Comparison of ENCODE assay signal across 14 cellular contexts in the genomic region with DNA sequence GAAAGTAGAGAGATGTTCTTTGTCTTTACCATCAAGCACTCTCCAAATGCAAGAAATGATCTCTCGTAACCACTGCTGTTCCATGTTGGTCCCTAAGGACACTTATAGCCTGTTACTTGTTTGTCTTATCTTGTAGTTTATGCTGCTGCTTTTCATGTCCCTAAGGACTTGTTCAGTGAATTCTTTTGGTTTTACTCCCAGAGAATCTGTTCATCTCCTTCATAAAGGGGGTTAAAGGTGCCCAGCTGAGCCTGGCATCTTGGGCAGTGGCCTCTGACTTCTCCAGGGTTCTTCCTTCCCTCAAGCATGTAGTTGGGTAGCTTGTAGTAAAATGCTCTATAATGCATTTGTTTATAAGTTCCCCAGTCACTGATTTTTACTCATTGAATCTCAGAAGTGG. TPM values are rescaled to one million over a fixed set of nuclear protein-coding genes. Genes with fewer than 3 reads are reported as not detected.
A peak's percentile ranks its signal among the peaks of the same experiment; 100 is the strongest.
DNase-seq lines count a peak whose midpoint lies in the region; ATAC-seq, FAIRE-seq and TF ChIP-seq lines count a peak whose summit lies in the region.
"Had no signal": no experiment of that assay in that cellular context is flagged by ENCODE, and none has a peak within 500 bp of the region (broad histone marks: within the 10 kb centered on the region; RNA-seq: fewer than 3 reads in every experiment).

No MANE protein-coding gene starts in this region.

- H3K27ac ChIP-seq in right atrium auricular region = peak overlapping the region; percentile 92 to 97
- H3K27ac ChIP-seq in endothelial cell of umbilical vein (ENCODE audit: insufficient read depth, low read depth, low read length) = peak overlapping the region; percentile 96
- H3K27ac ChIP-seq in urinary bladder (ENCODE audit: low read depth) = peak overlapping the region; percentile 78
- H3K27ac ChIP-seq: RWPE1 had no signal

- H3K9me1 ChIP-seq in endothelial cell of umbilical vein (replicated peaks; ENCODE audit: control insufficient read depth, extremely low read depth, insufficient read depth, low read length) = no peaks in the 10 kb centered on the region

- no peak overlapping the region for H3K4me3 Mint-ChIP-seq in neural crest cell
- no peak overlapping the region for H3K4me3 Mint-ChIP-seq in activated CD4-positive, alpha-beta memory T cell treated with anti-CD3 and anti-CD28 coated beads, Interleukin-2, amount 10 ng/mL, durations not matched to agents 7 days and 5 days

- no peaks in the 10 kb centered on the region for H3K9me3 Mint-ChIP-seq in neural crest cell
- no peaks in the 10 kb centered on the region for H3K9me3 Mint-ChIP-seq in activated CD4-positive, alpha-beta memory T cell treated with anti-CD3 and anti-CD28 coated beads, Interleukin-2, amount 10 ng/mL, durations not matched to agents 7 days and 5 days
- H3K9me3 Mint-ChIP-seq: effector memory CD8-positive, alpha-beta T cell had no signal

- dilution Hi-C loops in endothelial cell of umbilical vein (cut with MboI; ENCODE audit: extremely low pct_ligation_motif_present, low sequenced_read_pairs) = no loop called here

- no peak overlapping the region for H3K4me3 ChIP-seq in right atrium auricular region
- no peak overlapping the region for H3K4me3 ChIP-seq in endothelial cell of umbilical vein (replicated peaks in 1 of 3; ENCODE audit: insufficient read depth in 1 of 3, low read depth in 1 of 3, low read length in 3 of 3)
- H3K4me3 ChIP-seq in urinary bladder (ENCODE audit: low read depth, low read length) = no peak overlapping the region

- ATAC-seq in left cardiac atrium (no peak), GM18502 (IDR thresholded peaks at IDR 0.05; ENCODE audit: poor library complexity, unreplicated experiment) (no peak)
- ATAC-seq: effector memory CD8-positive, alpha-beta T cell had no signal

- peak overlapping the region; percentile 97 for H3K9ac ChIP-seq in endothelial cell of umbilical vein (replicated peaks; ENCODE audit: extremely low read depth, insufficient read depth, low read length)

- H2AFZ ChIP-seq in endothelial cell of umbilical vein (ENCODE audit: low read depth, low read length) = no peak overlapping the region

- H3K36me3 Mint-ChIP-seq in neural crest cell (ENCODE audit: low read depth) = no peaks in the 10 kb centered on the region
- H3K36me3 Mint-ChIP-seq in activated CD4-positive, alpha-beta memory T cell treated with anti-CD3 and anti-CD28 coated beads, Interleukin-2, amount 10 ng/mL, durations not matched to agents 7 days and 5 days (ENCODE audit: low read depth) = no peaks in the 10 kb centered on the region

- DNase-seq in right atrium auricular region (ENCODE audit: low spot score) (no peak), left cardiac atrium (no peak), endothelial cell of umbilical vein (ENCODE audit: low read depth, low spot score) (peak; percentile 49), neural crest cell (ENCODE audit: low read depth, low spot score) (no peak), NCI-H2029 (lab: John Stamatoyannopoulos, UW) (no peak)
- DNase-seq in activated CD4-positive, alpha-beta memory T cell treated with anti-CD3 and anti-CD28 coated beads, Interleukin-2, amount 10 ng/mL, durations not matched to agents 7 days and 5 days = no peak
- DNase-seq: ACHN; activated T-cell treated with anti-CD3 and anti-CD28 coated beads for 4 hours; DND-41; effector memory CD8-positive, alpha-beta T cell; NCI-H446 had no signal

- H3K4me2 ChIP-seq in endothelial cell of umbilical vein (ENCODE audit: insufficient read depth, low read length) = peak overlapping the region; percentile 57

- H3K9me3 ChIP-seq in right atrium auricular region (no peaks in the 10 kb centered on the region), endothelial cell of umbilical vein (replicated peaks; ENCODE audit: control insufficient read depth, insufficient read depth, low read length) (no peaks in the 10 kb centered on the region)

- TF ChIP-seq CTCF in right atrium auricular region (IDR thresholded peaks at IDR 0.05) (no peak), endothelial cell of umbilical vein (IDR thresholded peaks at IDR 0.05; ENCODE audit: extremely low read depth in 1 of 2, insufficient read depth in 1 of 2, low read depth in 1 of 2, low read length in 2 of 2) (no peak), neural crest cell (conservative IDR thresholded peaks at IDR 0.05) (no peak)

- peak overlapping the region; percentile 20 for H3K27ac Mint-ChIP-seq in neural crest cell (ENCODE audit: unreplicated experiment)
- no peak overlapping the region for H3K27ac Mint-ChIP-seq in activated CD4-positive, alpha-beta memory T cell treated with anti-CD3 and anti-CD28 coated beads, Interleukin-2, amount 10 ng/mL, durations not matched to agents 7 days and 5 days

- 70% methylated on average over 1 of the region's 1 CpG for WGBS in urinary bladder

- intact Hi-C loops in left cardiac atrium (cut with DNase I) = no loop called here
- intact Hi-C loops in endothelial cell of umbilical vein (cut with micrococcal nuclease) = no loop called here

- no peak for TF ChIP-seq POLR2A in endothelial cell of umbilical vein (IDR thresholded peaks at IDR 0.05; ENCODE audit: low read depth, low read length)

- H3K36me3 ChIP-seq in right atrium auricular region (no peaks in the 10 kb centered on the region), endothelial cell of umbilical vein (ENCODE audit: control insufficient read depth in 2 of 2, extremely low read depth in 1 of 2, insufficient read depth in 2 of 2, low read length in 2 of 2) (no peaks in the 10 kb centered on the region), urinary bladder (ENCODE audit: insufficient read depth) (no peaks in the 10 kb centered on the region)

- POLR2A ChIA-PET in endothelial cell of umbilical vein (lab: Charles Lee) = no interaction called here
- POLR2A ChIA-PET in activated CD4-positive, alpha-beta memory T cell treated with anti-CD3 and anti-CD28 coated beads, Interleukin-2, amount 10 ng/mL, durations not matched to agents 7 days and 5 days (lab: Charles Lee) = interaction anchor here (1.6 kb wide), 1 partner anchor 18 kb away, joined by 3 read pairs; no protein-coding TSS in a partner anchor

- FAIRE-seq in endothelial cell of umbilical vein (lab: Jason Lieb, UNC) = peak; percentile 12

- H3K79me2 ChIP-seq in endothelial cell of umbilical vein (ENCODE audit: control insufficient read depth, insufficient read depth, low read length) = peaks cover 58% of the 10 kb centered on the region

- H3K27me3 Mint-ChIP-seq in neural crest cell (ENCODE audit: low read depth) = no peaks in the 10 kb centered on the region
- H3K27me3 Mint-ChIP-seq in activated CD4-positive, alpha-beta memory T cell treated with anti-CD3 and anti-CD28 coated beads, Interleukin-2, amount 10 ng/mL, durations not matched to agents 7 days and 5 days = no peaks in the 10 kb centered on the region

- H3K4me1 ChIP-seq in right atrium auricular region (peaks cover 0 to 71% of the 10 kb centered on the region in 2 donors), endothelial cell of umbilical vein (ENCODE audit: control insufficient read depth, extremely low read depth, insufficient read depth, low read length) (peaks cover 80% of the 10 kb centered on the region), urinary bladder (ENCODE audit: insufficient read depth) (no peaks in the 10 kb centered on the region)

- CTCF ChIA-PET in endothelial cell of umbilical vein (lab: Charles Lee) = interaction anchor here (1.6 to 2.8 kb wide), 2 partner anchors 20 to 49 kb away, joined by 5 to 8 read pairs; no protein-coding TSS in a partner anchor
- CTCF ChIA-PET in activated CD4-positive, alpha-beta memory T cell treated with anti-CD3 and anti-CD28 coated beads, Interleukin-2, amount 10 ng/mL, durations not matched to agents 7 days and 5 days (lab: Charles Lee) = no interaction called here

- no TSS peak for BruUV-seq in endothelial cell of umbilical vein (replicated peaks; lab: Mats Ljungman, UMichigan)

- peaks cover 41% of the 10 kb centered on the region for H3K4me1 Mint-ChIP-seq in neural crest cell
- peaks cover 30% of the 10 kb centered on the region for H3K4me1 Mint-ChIP-seq in activated CD4-positive, alpha-beta memory T cell treated with anti-CD3 and anti-CD28 coated beads, Interleukin-2, amount 10 ng/mL, durations not matched to agents 7 days and 5 days

- H3K27me3 ChIP-seq in right atrium auricular region (no peaks in the 10 kb centered on the region), endothelial cell of umbilical vein (ENCODE audit: control insufficient read depth in 2 of 2, insufficient read depth in 2 of 2, low read length in 2 of 2) (no peaks in the 10 kb centered on the region)

- no peaks in the 10 kb centered on the region for H4K20me1 ChIP-seq in endothelial cell of umbilical vein (replicated peaks; ENCODE audit: control insufficient read depth, extremely low read depth, insufficient read depth, low read length)

RNA-seq across cellular contexts. Expression of gene PKIG, which starts 0.9 kb away (rescaled TPM):
- total RNA-seq in right atrium auricular region = 100 to 1,000 TPM; 237 to 268 TPM
- total RNA-seq in left cardiac atrium = 100 to 1,000 TPM; 159 to 182 TPM
- total RNA-seq in endothelial cell of umbilical vein = 127 and 135 TPM in 2 replicates
- polyA plus RNA-seq in endothelial cell of umbilical vein = 167 and 174 TPM in 2 replicates
- 167 and 187 TPM in 2 replicates for polyA plus RNA-seq in endothelial cell of umbilical vein (2011; cell fraction: cytosol; rRNA removed)
- 71.4 and 78.6 TPM in 2 replicates for polyA plus RNA-seq in endothelial cell of umbilical vein (2011; cell fraction: nucleus; rRNA removed)
- 153 and 185 TPM in 2 replicates for polyA plus RNA-seq in endothelial cell of umbilical vein (2012)
- 66.6 and 89.4 TPM in 2 replicates for polyA minus RNA-seq in endothelial cell of umbilical vein
- 6.9 TPM for polyA minus RNA-seq in endothelial cell of umbilical vein (2011; cell fraction: cytosol; rRNA and poly(A)+ RNA removed)
- polyA minus RNA-seq in endothelial cell of umbilical vein (2011; cell fraction: nucleus; rRNA and poly(A)+ RNA removed) = 29.8 and 37.1 TPM in 2 replicates
- 32.3 and 34.7 TPM in 2 replicates for total RNA-seq in neural crest cell
- total RNA-seq in urinary bladder = 65.1 TPM
- polyA plus RNA-seq in urinary bladder = 277 TPM
- total RNA-seq in activated CD4-positive, alpha-beta memory T cell treated with anti-CD3 and anti-CD28 coated beads, Interleukin-2, amount 10 ng/mL, durations not matched to agents 7 days and 5 days = 1 to 10 TPM; 1.1 to 1.6 TPM

RNA-seq across cellular contexts. Expression of gene SERINC3, which starts 59.6 kb away (rescaled TPM):
- total RNA-seq in right atrium auricular region (100 to 1,000 TPM in 1 of 2 donors, 10 to 100 TPM in 1; 85.7 to 112 TPM), left cardiac atrium (10 to 100 TPM; 83.9 to 92.8 TPM), endothelial cell of umbilical vein (83.7 TPM in 2 replicates), neural crest cell (31.1 and 32.4 TPM in 2 replicates), urinary bladder (73.9 TPM)
- polyA plus RNA-seq in endothelial cell of umbilical vein (177 and 181 TPM in 2 replicates), urinary bladder (93.4 TPM)
- 98.8 and 101 TPM in 2 replicates for polyA plus RNA-seq in endothelial cell of umbilical vein (2011; cell fraction: cytosol; rRNA removed)
- 73.0 TPM in 2 replicates for polyA plus RNA-seq in endothelial cell of umbilical vein (2011; cell fraction: nucleus; rRNA removed)
- 90.8 and 99.9 TPM in 2 replicates for polyA plus RNA-seq in endothelial cell of umbilical vein (2012)
- polyA minus RNA-seq in endothelial cell of umbilical vein = 365 and 372 TPM in 2 replicates
- 119 TPM for polyA minus RNA-seq in endothelial cell of umbilical vein (2011; cell fraction: cytosol; rRNA and poly(A)+ RNA removed)
- 65.2 and 81.4 TPM in 2 replicates for polyA minus RNA-seq in endothelial cell of umbilical vein (2011; cell fraction: nucleus; rRNA and poly(A)+ RNA removed)
- 10 to 100 TPM; 90.8 to 93.3 TPM for total RNA-seq in activated CD4-positive, alpha-beta memory T cell treated with anti-CD3 and anti-CD28 coated beads, Interleukin-2, amount 10 ng/mL, durations not matched to agents 7 days and 5 days

Comparison
In these comparisons a context has a peak if more than half of its experiments do, and no peak if none do; other contexts are left out.
1. RNA of gene PKIG, which starts 0.9 kb away (total RNA-seq): 237 to 268 TPM in right atrium auricular region, 159 to 182 TPM in left cardiac atrium, 127 to 135 TPM in endothelial cell of umbilical vein, 65.1 TPM in urinary bladder (single experiment) and 32.3 to 34.7 TPM in neural crest cell; 1.1 to 1.6 TPM in activated CD4-positive, alpha-beta memory T cell treated with anti-CD3 and anti-CD28 coated beads, Interleukin-2, amount 10 ng/mL, durations not matched to agents 7 days and 5 days; every median in the first group is over 10 times any median in the second.
2. Peak in every context shown above with its lines, with median percentiles within 50 percentile points of each other: H3K27ac ChIP-seq.